31 cellular contexts compared by ENCODE assay signal in genomic region chr5:163773181-163773580, GRCh38.
"Had no signal": no experiment of that assay in that cellular context is flagged by ENCODE, and none has a peak within 500 bp of the region (broad histone marks: within the 10 kb centered on the region; RNA-seq: fewer than 3 reads in every experiment).

No MANE protein-coding gene starts in this region.

- H3K27me3 ChIP-seq: ascending aorta, breast epithelium, foreskin keratinocyte, gastrocnemius medialis, heart left ventricle had no signal

- H3K9me3 ChIP-seq: ascending aorta, breast epithelium, esophagus muscularis mucosa, gastrocnemius medialis had no signal

- H3K4me3 ChIP-seq: ascending aorta, breast epithelium, esophagus muscularis mucosa, gastrocnemius medialis, heart left ventricle had no signal

- H3K4me1 ChIP-seq: ascending aorta, breast epithelium, esophagus muscularis mucosa, foreskin keratinocyte, gastrocnemius medialis, heart left ventricle had no signal

- DNase-seq: activated CD4-positive, alpha-beta memory T cell treated with anti-CD3 and anti-CD28 coated beads for 36 hours; activated CD4-positive, alpha-beta T cell treated with anti-CD3 and anti-CD28 coated beads for 36 hours; activated CD4-positive, alpha-beta T cell treated with anti-CD3 and anti-CD28 coated beads, Interleukin-2, amount 10 ng/mL, durations not matched to agents 24 days and 14 days; activated CD4-positive, CD25-positive, alpha-beta regulatory T cell; activated CD4-positive, CD25-positive, alpha-beta regulatory T cell treated with anti-CD3 and anti-CD28 coated beads, Interleukin-2, amount 50 U/mL, for 72 hours; activated CD8-positive, alpha-beta memory T cell treated with anti-CD3 and anti-CD28 coated beads, Interleukin-2, amount 10 ng/mL, durations not matched to agents 7 days and 5 days; activated CD8-positive, alpha-beta memory T cell treated with anti-CD3 and anti-CD28 coated beads, Interleukin-2, amount 50 U/mL, for 4 hours; activated CD8-positive, alpha-beta T cell treated with anti-CD3 and anti-CD28 coated beads, Interleukin-2, amount 10 ng/mL, durations not matched to agents 7 days and 5 days; activated effector memory CD4-positive, alpha-beta T cell treated with anti-CD3 and anti-CD28 coated beads, Interleukin-2, amount 50 U/mL, for 16 hours; activated naive CD4-positive, alpha-beta T cell; activated naive CD4-positive, alpha-beta T cell treated with anti-CD3 and anti-CD28 coated beads, Interleukin-2, amount 10 ng/mL, durations not matched to agents 7 days and 5 days; activated naive CD8-positive, alpha-beta T cell treated with anti-CD3 and anti-CD28 coated beads, Interleukin-2, amount 10 ng/mL, durations not matched to agents 7 days and 5 days; activated T-cell treated with anti-CD3 and anti-CD28 coated beads, Interleukin-2, amount 50 U/mL, for 1 hour; activated T-cell treated with anti-CD3 and anti-CD28 coated beads, Interleukin-2, amount 50 U/mL, for 48 hours; caudate nucleus; cortex of kidney; dermis blood vessel endothelial cell; effector CD4-positive, alpha-beta T cell; effector memory CD8-positive, alpha-beta T cell; erythroblast; foreskin keratinocyte; gastrocnemius medialis; glutamatergic neuron; heart left ventricle; T-helper 1 cell; T-helper 17 cell; T1000 had no signal

- H3K27ac ChIP-seq: ascending aorta, breast epithelium, esophagus muscularis mucosa, foreskin keratinocyte, gastrocnemius medialis, heart left ventricle had no signal

- H3K36me3 ChIP-seq: ascending aorta, breast epithelium, esophagus muscularis mucosa, gastrocnemius medialis, heart left ventricle had no signal

- ATAC-seq: activated CD4-positive, alpha-beta T cell treated with anti-CD3 and anti-CD28 coated beads for 36 hours; activated CD8-positive, alpha-beta memory T cell treated with anti-CD3 and anti-CD28 coated beads, Interleukin-2, amount 10 ng/mL, durations not matched to agents 7 days and 5 days; activated CD8-positive, alpha-beta T cell treated with anti-CD3 and anti-CD28 coated beads, Interleukin-2, amount 10 ng/mL, durations not matched to agents 7 days and 5 days; activated naive CD4-positive, alpha-beta T cell treated with anti-CD3 and anti-CD28 coated beads, Interleukin-2, amount 50 U/mL, for 72 hours; effector memory CD8-positive, alpha-beta T cell; foreskin keratinocyte; gastrocnemius medialis; heart left ventricle; T-helper 17 cell had no signal
